Comparison of ENCODE assay signal across 17 cellular contexts in the genomic region with DNA sequence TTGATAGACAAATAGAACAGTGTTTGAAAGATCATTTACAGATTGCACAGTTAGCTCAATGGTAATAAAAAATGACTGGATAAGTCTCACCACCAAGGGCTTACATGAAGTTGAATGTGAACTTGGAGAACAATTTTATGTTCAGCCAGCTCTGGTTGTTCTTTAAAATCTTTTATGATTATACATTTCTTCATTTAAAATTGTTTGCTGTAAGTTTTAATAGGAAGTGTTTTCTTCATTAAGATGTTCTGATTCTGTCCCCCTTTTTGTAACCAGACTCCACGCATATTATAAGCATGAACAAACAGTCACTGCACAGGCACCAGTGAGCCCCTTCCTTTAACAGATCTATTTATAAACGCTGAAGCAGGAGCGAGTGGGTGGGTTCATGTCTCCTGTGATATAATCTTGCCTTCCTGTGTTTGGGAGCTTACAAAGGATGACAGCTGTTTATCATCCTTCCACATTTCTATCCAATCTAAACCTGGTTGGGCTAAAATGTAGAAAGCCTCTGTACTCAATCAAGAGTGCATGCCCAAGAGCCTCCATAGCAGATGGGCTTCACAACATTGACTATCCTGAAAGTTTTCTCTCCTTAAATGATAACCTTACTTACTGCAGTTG.
A peak's percentile ranks its signal among the peaks of the same experiment; 100 is the strongest.
DNase-seq lines count a peak whose midpoint lies in the region; ATAC-seq and TF ChIP-seq lines count a peak whose summit lies in the region.
"Had no signal": no experiment of that assay in that cellular context is flagged by ENCODE, and none has a peak within 500 bp of the region (broad histone marks: within the 10 kb centered on the region; RNA-seq: fewer than 3 reads in every experiment).

No MANE protein-coding gene starts in this region.

- no peak overlapping the region for H3K4me3 ChIP-seq in neural progenitor cell
- no peak overlapping the region for H3K4me3 ChIP-seq in brain microvascular endothelial cell (ENCODE audit: low read depth, low read length)
- H3K4me3 ChIP-seq: psoas muscle, upper lobe of right lung had no signal

- H3K9me3 Mint-ChIP-seq in chondrocyte (ENCODE audit: low read depth) (no peaks in the 10 kb centered on the region), neural progenitor cell (no peaks in the 10 kb centered on the region)
- H3K9me3 Mint-ChIP-seq: activated CD4-positive, alpha-beta memory T cell treated with anti-CD3 and anti-CD28 coated beads, Interleukin-2, amount 10 ng/mL, durations not matched to agents 7 days and 5 days; activated T-helper 17 cell treated with anti-CD3 and anti-CD28 coated beads, Interleukin-2, amount 50 U/mL, for 72 hours had no signal

- H3K4me1 ChIP-seq in neural progenitor cell = no peaks in the 10 kb centered on the region
- H3K4me1 ChIP-seq: psoas muscle had no signal

- TF ChIP-seq POLR2A in GM18505 (IDR thresholded peaks at IDR 0.05; ENCODE audit: borderline replicate concordance, extremely low read depth, insufficient read depth, insufficient read length) = no peak

- H3K27me3 ChIP-seq in neural progenitor cell (no peaks in the 10 kb centered on the region), brain microvascular endothelial cell (replicated peaks) (no peaks in the 10 kb centered on the region)
- H3K27me3 ChIP-seq: upper lobe of right lung had no signal

- peak overlapping the region; percentile 65 for H3K27ac Mint-ChIP-seq in chondrocyte (ENCODE audit: unreplicated experiment)
- H3K27ac Mint-ChIP-seq in neural progenitor cell = peak overlapping the region; percentile 8
- H3K27ac Mint-ChIP-seq: activated CD4-positive, alpha-beta memory T cell treated with anti-CD3 and anti-CD28 coated beads, Interleukin-2, amount 10 ng/mL, durations not matched to agents 7 days and 5 days; activated T-helper 17 cell treated with anti-CD3 and anti-CD28 coated beads, Interleukin-2, amount 50 U/mL, for 72 hours had no signal

- no peaks in the 10 kb centered on the region for H3K9me3 ChIP-seq in neural progenitor cell (ENCODE audit: low read depth)
- H3K9me3 ChIP-seq: psoas muscle, upper lobe of right lung had no signal

- TF ChIP-seq CTCF in chondrocyte (IDR thresholded peaks at IDR 0.05) (no peak), neural progenitor cell (IDR thresholded peaks at IDR 0.05) (no peak), brain microvascular endothelial cell (IDR thresholded peaks at IDR 0.05; ENCODE audit: low read depth, low read length, missing control alignments) (no peak)

- H3K36me3 Mint-ChIP-seq in chondrocyte (ENCODE audit: low read depth) = no peaks in the 10 kb centered on the region
- peaks cover 12% of the 10 kb centered on the region for H3K36me3 Mint-ChIP-seq in neural progenitor cell

- peaks cover 55% of the 10 kb centered on the region for H3K4me1 Mint-ChIP-seq in chondrocyte (ENCODE audit: low read depth)
- peaks cover 49% of the 10 kb centered on the region for H3K4me1 Mint-ChIP-seq in neural progenitor cell
- H3K4me1 Mint-ChIP-seq: activated CD4-positive, alpha-beta memory T cell treated with anti-CD3 and anti-CD28 coated beads, Interleukin-2, amount 10 ng/mL, durations not matched to agents 7 days and 5 days; activated T-helper 17 cell treated with anti-CD3 and anti-CD28 coated beads, Interleukin-2, amount 50 U/mL, for 72 hours had no signal

- H3K27me3 Mint-ChIP-seq in chondrocyte (ENCODE audit: low read depth) = no peaks in the 10 kb centered on the region
- no peaks in the 10 kb centered on the region for H3K27me3 Mint-ChIP-seq in neural progenitor cell (ENCODE audit: insufficient read depth, low read depth)
- H3K27me3 Mint-ChIP-seq: activated CD4-positive, alpha-beta memory T cell treated with anti-CD3 and anti-CD28 coated beads, Interleukin-2, amount 10 ng/mL, durations not matched to agents 7 days and 5 days had no signal

- H3K4me3 Mint-ChIP-seq in chondrocyte (ENCODE audit: unreplicated experiment) = no peak overlapping the region
- no peak overlapping the region for H3K4me3 Mint-ChIP-seq in neural progenitor cell
- H3K4me3 Mint-ChIP-seq: activated CD4-positive, alpha-beta memory T cell treated with anti-CD3 and anti-CD28 coated beads, Interleukin-2, amount 10 ng/mL, durations not matched to agents 7 days and 5 days; activated T-helper 17 cell treated with anti-CD3 and anti-CD28 coated beads, Interleukin-2, amount 50 U/mL, for 72 hours had no signal

- in situ Hi-C loops in brain microvascular endothelial cell (cut with HindIII; ENCODE audit: low pct_ligation_motif_present, low sequenced_read_pairs) = no loop called here

- no peaks in the 10 kb centered on the region for H3F3A ChIP-seq in neural progenitor cell (ENCODE audit: low read depth)

- DNase-seq in EH (ENCODE audit: low read depth) = peak; percentile 45
- DNase-seq in NCI-H524 (lab: John Stamatoyannopoulos, UW) = peak; percentile 58 to 87
- no peak for DNase-seq in chondrocyte (ENCODE audit: low spot score)
- DNase-seq in neural progenitor cell (ENCODE audit: low spot score) = no peak
- DNase-seq in brain microvascular endothelial cell = no peak
- no peak for DNase-seq in NCI-H69 (lab: John Stamatoyannopoulos, UW)
- DNase-seq: activated CD4-positive, alpha-beta memory T cell treated with anti-CD3 and anti-CD28 coated beads, Interleukin-2, amount 10 ng/mL, durations not matched to agents 7 days and 5 days; EL; foreskin fibroblast; NCI-H1092 treated with DMSO at 0.1 percent for 48 hours; psoas muscle; stimulated activated CD4-positive, alpha-beta T cell treated with anti-CD3 and anti-CD28 coated beads, Interleukin-2, amount 100 ng/mL, for 24 hours; T1000; upper lobe of right lung had no signal

- H2AFZ ChIP-seq in neural progenitor cell (replicated peaks) = no peak overlapping the region

- H3K36me3 ChIP-seq in neural progenitor cell (no peaks in the 10 kb centered on the region), brain microvascular endothelial cell (replicated peaks) (no peaks in the 10 kb centered on the region)
- H3K36me3 ChIP-seq: upper lobe of right lung had no signal

- no peak overlapping the region for H3K27ac ChIP-seq in neural progenitor cell
- H3K27ac ChIP-seq in brain microvascular endothelial cell = no peak overlapping the region
- H3K27ac ChIP-seq: psoas muscle, upper lobe of right lung had no signal

- no peaks in the 10 kb centered on the region for H3K79me2 ChIP-seq in neural progenitor cell (ENCODE audit: low read depth)

- H4K20me1 ChIP-seq in neural progenitor cell (ENCODE audit: low read depth) = no peaks in the 10 kb centered on the region

- H3K9ac ChIP-seq in neural progenitor cell = no peak overlapping the region

- no peak overlapping the region for H3K4me2 ChIP-seq in neural progenitor cell

- ATAC-seq in GM18505 (IDR thresholded peaks at IDR 0.05; ENCODE audit: unreplicated experiment) = no peak
- no peak for ATAC-seq in GM19023 (IDR thresholded peaks at IDR 0.05; ENCODE audit: unreplicated experiment)
- ATAC-seq: activated T-helper 17 cell treated with anti-CD3 and anti-CD28 coated beads, Interleukin-2, amount 50 U/mL, for 72 hours; psoas muscle; upper lobe of right lung had no signal

Comparison
In these comparisons a context has a peak if more than half of its experiments do, and no peak if none do; other contexts are left out.
1. DNase-seq: peak in EH (single experiment) and NCI-H524 (2 of 2); none in chondrocyte (single experiment), neural progenitor cell (single experiment), brain microvascular endothelial cell (single experiment) and NCI-H69 (single experiment).